Comparison of ENCODE assay signal across 8 cellular contexts in the genomic region with DNA sequence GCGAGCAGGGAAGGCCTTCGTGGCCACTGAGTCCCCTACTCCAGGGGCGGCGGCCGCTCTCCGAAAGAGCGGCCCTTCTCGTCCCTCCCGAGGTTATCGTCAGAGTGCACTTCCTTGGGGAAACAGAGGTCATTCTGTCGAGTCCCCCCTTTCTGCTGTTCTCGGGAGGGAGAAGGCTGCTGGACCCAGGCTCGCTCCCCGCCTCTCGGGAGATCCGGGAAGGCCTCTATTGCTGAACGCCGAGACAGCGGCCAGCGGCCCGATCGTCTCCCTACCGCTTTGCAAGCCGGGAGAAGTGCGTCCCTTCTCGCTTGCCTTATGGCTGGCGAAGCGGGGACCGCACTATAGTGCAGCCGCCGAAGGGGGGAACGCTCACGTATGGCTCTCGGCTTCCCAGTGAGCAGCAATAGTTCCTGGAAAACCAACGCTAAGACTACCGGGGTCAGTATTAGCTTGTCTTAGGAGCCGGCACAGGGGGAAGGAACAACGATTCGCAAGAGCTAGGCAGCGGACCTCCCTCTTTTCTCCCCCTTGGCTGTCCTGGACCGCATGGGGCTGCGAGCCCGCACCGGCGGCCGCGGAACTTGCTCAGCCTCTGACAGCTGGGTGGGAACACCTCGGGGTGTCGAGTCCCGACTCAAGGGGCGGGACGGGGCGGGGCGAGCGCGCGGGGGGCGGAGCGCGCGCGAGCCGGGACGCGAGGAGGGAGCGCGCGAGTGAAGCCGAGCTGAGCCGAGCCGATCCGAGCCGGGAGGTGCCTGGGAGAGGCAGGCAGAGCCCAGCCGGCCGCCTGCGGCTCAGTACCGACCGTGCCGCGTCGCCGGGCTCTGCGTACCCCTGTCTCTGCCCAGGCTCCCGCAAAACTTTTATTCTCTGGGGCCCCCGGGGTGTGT. TPM values are rescaled to one million over a fixed set of nuclear protein-coding genes. Genes with fewer than 3 reads are reported as not detected.
DNase-seq lines count a peak whose midpoint lies in the region; ATAC-seq and TF ChIP-seq lines count a peak whose summit lies in the region.

No MANE protein-coding gene starts in this region.

- peaks cover 20% of the 10 kb centered on the region for H3K4me1 Mint-ChIP-seq in activated T-helper 2 cell treated with anti-CD3 and anti-CD28 coated beads, Interferon-gamma antibody, Interleukin-2, Interleukin-4, amounts not matched to agents 10 μg/mL and 5 μg/mL and 100 μg/mL, durations not matched to agents 14 hours and 24 hours and 36 hours (ENCODE audit: low read depth)
- H3K4me1 Mint-ChIP-seq in natural killer cell, result peaks cover 52 to 54% of the 10 kb centered on the region in 2 donors
- peaks cover 17 to 31% of the 10 kb centered on the region in 2 donors for H3K4me1 Mint-ChIP-seq in stimulated activated naive B cell treated with anti-CD40 and anti-IgM and Interleukin-4, amounts not matched to agents 10 μg/mL and 1 μg/mL and 100 μg/mL, for 72 hours

- no peaks in the 10 kb centered on the region for H3K9me3 Mint-ChIP-seq in activated T-helper 2 cell treated with anti-CD3 and anti-CD28 coated beads, Interferon-gamma antibody, Interleukin-2, Interleukin-4, amounts not matched to agents 10 μg/mL and 5 μg/mL and 100 μg/mL, durations not matched to agents 14 hours and 24 hours and 36 hours
- H3K9me3 Mint-ChIP-seq in natural killer cell, result no peaks in the 10 kb centered on the region
- no peaks in the 10 kb centered on the region for H3K9me3 Mint-ChIP-seq in stimulated activated naive B cell treated with anti-CD40 and anti-IgM and Interleukin-4, amounts not matched to agents 10 μg/mL and 1 μg/mL and 100 μg/mL, for 72 hours

- peak overlapping the region; percentile 91 for H3K4me3 Mint-ChIP-seq in activated T-helper 2 cell treated with anti-CD3 and anti-CD28 coated beads, Interferon-gamma antibody, Interleukin-2, Interleukin-4, amounts not matched to agents 10 μg/mL and 5 μg/mL and 100 μg/mL, durations not matched to agents 14 hours and 24 hours and 36 hours (ENCODE audit: low read depth)
- H3K4me3 Mint-ChIP-seq in natural killer cell, result peak overlapping the region; percentile 97
- H3K4me3 Mint-ChIP-seq in stimulated activated naive B cell treated with anti-CD40 and anti-IgM and Interleukin-4, amounts not matched to agents 10 μg/mL and 1 μg/mL and 100 μg/mL, for 72 hours, result peak overlapping the region; percentile 95 to 99

- peak; percentile 83 to 93 (median 84) for ATAC-seq in natural killer cell
- peak; percentile 83 to 85 for ATAC-seq in stimulated activated naive B cell treated with anti-CD40 and anti-IgM and Interleukin-4, amounts not matched to agents 10 μg/mL and 1 μg/mL and 100 μg/mL, for 72 hours (replicated peaks)

- intact Hi-C loops in activated T-helper 2 cell treated with anti-CD3 and anti-CD28 coated beads, Interferon-gamma antibody, Interleukin-2, Interleukin-4, amounts not matched to agents 10 μg/mL and 5 μg/mL and 100 μg/mL, durations not matched to agents 14 hours and 24 hours and 36 hours (cut with micrococcal nuclease), result loop anchor here (1.0 to 5.0 kb wide), 6 partner anchors 46 to 467 kb away; partner anchors contain the start of genes KPNA4, NMD3 and TRIM59
- intact Hi-C loops in natural killer cell (cut with micrococcal nuclease), result loop anchor here (2.0 to 5.0 kb wide), 4 partner anchors 47 to 354 kb away; no protein-coding TSS in a partner anchor

- peak overlapping the region; percentile 91 for H3K27ac Mint-ChIP-seq in activated T-helper 2 cell treated with anti-CD3 and anti-CD28 coated beads, Interferon-gamma antibody, Interleukin-2, Interleukin-4, amounts not matched to agents 10 μg/mL and 5 μg/mL and 100 μg/mL, durations not matched to agents 14 hours and 24 hours and 36 hours
- peak overlapping the region; percentile 91 to 92 for H3K27ac Mint-ChIP-seq in natural killer cell
- peak overlapping the region; percentile 99 for H3K27ac Mint-ChIP-seq in stimulated activated naive B cell treated with anti-CD40 and anti-IgM and Interleukin-4, amounts not matched to agents 10 μg/mL and 1 μg/mL and 100 μg/mL, for 72 hours

- peak overlapping the region; percentile 65 for H3K4me3 ChIP-seq in fibroblast of mammary gland (ENCODE audit: control insufficient read depth, low read depth, low read length)

- TF ChIP-seq CTCF in fibroblast of mammary gland (conservative IDR thresholded peaks at IDR 0.05; ENCODE audit: control insufficient read depth, insufficient read depth, low read depth, low read length), result no peak
- no peak for TF ChIP-seq CTCF in natural killer cell (IDR thresholded peaks at IDR 0.05)

- no peaks in the 10 kb centered on the region for H3K36me3 Mint-ChIP-seq in activated T-helper 2 cell treated with anti-CD3 and anti-CD28 coated beads, Interferon-gamma antibody, Interleukin-2, Interleukin-4, amounts not matched to agents 10 μg/mL and 5 μg/mL and 100 μg/mL, durations not matched to agents 14 hours and 24 hours and 36 hours (ENCODE audit: low read depth)
- no peaks in the 10 kb centered on the region for H3K36me3 Mint-ChIP-seq in natural killer cell
- H3K36me3 Mint-ChIP-seq in stimulated activated naive B cell treated with anti-CD40 and anti-IgM and Interleukin-4, amounts not matched to agents 10 μg/mL and 1 μg/mL and 100 μg/mL, for 72 hours, result no peaks in the 10 kb centered on the region

- peak; percentile 91 for DNase-seq in EL
- peak; percentile 82 for DNase-seq in H4 (ENCODE audit: low spot score)
- peak; percentile 84 for DNase-seq in LHCN-M2 (ENCODE audit: low read depth)
- DNase-seq in RPMI8226, result peak; percentile 95
- DNase-seq in activated T-helper 2 cell treated with anti-CD3 and anti-CD28 coated beads, Interferon-gamma antibody, Interleukin-2, Interleukin-4, amounts not matched to agents 10 μg/mL and 5 μg/mL and 100 μg/mL, durations not matched to agents 14 hours and 24 hours and 36 hours (ENCODE audit: low spot score), result peak; percentile 85
- peak; percentile 90 for DNase-seq in fibroblast of mammary gland (ENCODE audit: low read depth)
- DNase-seq in natural killer cell, result peak; percentile 81
- DNase-seq in stimulated activated naive B cell treated with anti-CD40 and anti-IgM and Interleukin-4, amounts not matched to agents 10 μg/mL and 1 μg/mL and 100 μg/mL, for 72 hours, result peak; percentile 88

- H3K27me3 Mint-ChIP-seq in activated T-helper 2 cell treated with anti-CD3 and anti-CD28 coated beads, Interferon-gamma antibody, Interleukin-2, Interleukin-4, amounts not matched to agents 10 μg/mL and 5 μg/mL and 100 μg/mL, durations not matched to agents 14 hours and 24 hours and 36 hours (ENCODE audit: low read depth), result peaks cover 43% of the 10 kb centered on the region
- H3K27me3 Mint-ChIP-seq in natural killer cell (ENCODE audit: low read depth in 2 of 2), result no peaks in the 10 kb centered on the region
- peaks cover 19 to 25% of the 10 kb centered on the region in 2 donors for H3K27me3 Mint-ChIP-seq in stimulated activated naive B cell treated with anti-CD40 and anti-IgM and Interleukin-4, amounts not matched to agents 10 μg/mL and 1 μg/mL and 100 μg/mL, for 72 hours

RNA-seq across cellular contexts. Expression of gene PPM1L, which starts 0.9 kb away (rescaled TPM):
- 1.2 and 1.6 TPM in 2 replicates for total RNA-seq in H4 (2014; rRNA removed; shearing (Covaris generic))
- total RNA-seq in LHCN-M2 (2014; rRNA removed) (0.19 and 0.52 TPM in 2 replicates), natural killer cell (10 to 100 TPM; 52.6 to 73.2 (median 52.9) TPM)
- 0.07 TPM for polyA plus RNA-seq in LHCN-M2 (2012)
- total RNA-seq in activated T-helper 2 cell treated with anti-CD3 and anti-CD28 coated beads, Interferon-gamma antibody, Interleukin-2, Interleukin-4, amounts not matched to agents 10 μg/mL and 5 μg/mL and 100 μg/mL, durations not matched to agents 14 hours and 24 hours and 36 hours, result 2.6 and 2.9 TPM in 2 replicates

Comparison
In these comparisons a context has a peak if more than half of its experiments do, and no peak if none do; other contexts are left out.
1. Peak in every context shown above with its lines: DNase-seq, ATAC-seq and H3K4me3 ChIP-seq.
2. RNA of gene PPM1L, which starts 0.9 kb away (total RNA-seq): 52.6 to 73.2 TPM in natural killer cell; 2.6 to 2.9 TPM in activated T-helper 2 cell treated with anti-CD3 and anti-CD28 coated beads, Interferon-gamma antibody, Interleukin-2, Interleukin-4, amounts not matched to agents 10 μg/mL and 5 μg/mL and 100 μg/mL, durations not matched to agents 14 hours and 24 hours and 36 hours, 1.2 to 1.6 TPM in H4 and 0.19 to 0.52 TPM in LHCN-M2; every median in the first group is over 10 times any median in the second.